In the genomic region with DNA sequence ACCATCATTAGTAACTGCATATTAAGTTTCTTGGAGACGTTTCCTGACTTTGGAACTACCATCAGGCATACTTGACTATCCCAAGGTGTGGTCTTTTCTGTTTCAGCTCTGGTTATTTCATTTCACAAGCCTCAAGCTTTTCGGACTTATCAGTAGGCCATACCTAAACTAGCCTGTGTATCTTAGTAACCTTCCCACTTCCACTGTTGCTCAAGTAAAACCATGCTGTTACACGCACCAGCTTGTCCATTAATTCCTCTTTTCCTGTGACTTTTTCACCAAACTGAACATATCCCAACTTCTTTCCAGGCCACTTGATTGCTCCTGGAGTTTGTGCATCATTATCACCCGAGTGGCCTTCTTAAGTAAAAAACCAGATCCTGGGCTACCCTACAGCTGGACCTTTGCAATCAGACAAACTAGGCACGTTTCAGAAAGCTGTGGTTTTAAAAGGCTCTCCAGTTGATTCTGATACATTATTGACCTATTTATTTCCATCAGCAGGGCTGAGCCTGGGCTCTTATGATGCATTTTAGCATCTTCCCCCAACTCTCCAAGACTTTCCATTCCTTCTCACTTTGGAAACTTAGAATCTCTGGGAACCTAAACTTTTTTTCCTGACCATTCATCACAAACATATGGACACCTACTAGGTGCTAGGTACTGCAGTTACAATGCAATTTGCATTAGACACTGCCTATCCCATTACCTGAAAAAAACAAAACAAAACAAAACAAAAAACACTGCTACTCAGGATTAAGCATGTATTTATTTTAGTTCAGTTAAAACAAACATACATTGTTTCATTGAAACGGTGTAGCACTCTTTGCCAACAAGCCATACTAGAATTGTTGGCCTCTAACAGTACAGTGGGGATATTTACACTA, we compare ENCODE assay signal across 1 cellular context.
TF ChIP-seq lines count a peak whose summit lies in the region.

No MANE protein-coding gene starts in this region.

TF ChIP-seq in K562, 482 proteins besides CTCF, POLR2A, EP300 and RAD21 (continued from another document and continues in another):
- peak; percentile 58 for TF ChIP-seq RBFOX2 (IDR thresholded peaks at IDR 0.05; ENCODE audit: low read depth, low read length)
- no peak for TF ChIP-seq PURB (CRISPR knock-in tag; IDR thresholded peaks at IDR 0.05; ENCODE audit: low read depth)
- peak; percentile 83; the same call in 1 of the 2 replicates for TF ChIP-seq ZNF655 (CRISPR knock-in tag; IDR thresholded peaks at IDR 0.05)
- TF ChIP-seq POLR2AphosphoS5 (IDR thresholded peaks at IDR 0.05; ENCODE audit: control insufficient read depth, insufficient read depth, low read depth, low read length), result peak; percentile 66
- TF ChIP-seq ZBTB11 (CRISPR knock-in tag; IDR thresholded peaks at IDR 0.05), result peak in 1 of 3 experiments; percentile 27; a peak in 1 of 6 replicates
- peak; percentile 57 for TF ChIP-seq SMAD1 (IDR thresholded peaks at IDR 0.05; ENCODE audit: low read depth, low read length, partially characterized antibody)
- peak; percentile 51 for TF ChIP-seq ZNF436 (CRISPR knock-in tag; IDR thresholded peaks at IDR 0.05)
- no peak for TF ChIP-seq MEF2A (IDR thresholded peaks at IDR 0.05; ENCODE audit: control insufficient read depth, low read depth, low read length)
- peak; percentile 92 for TF ChIP-seq ZNF717 (CRISPR knock-in tag; IDR thresholded peaks at IDR 0.05)
- peak; percentile 56; the same call in 1 of the 2 replicates for TF ChIP-seq OTX1 (CRISPR knock-in tag; IDR thresholded peaks at IDR 0.05)
- peak; percentile 30; the same call in 1 of the 2 replicates for TF ChIP-seq L3MBTL2 (IDR thresholded peaks at IDR 0.05)
- TF ChIP-seq MTA3 (IDR thresholded peaks at IDR 0.05; ENCODE audit: borderline replicate concordance), result no peak
- TF ChIP-seq RBM15 (IDR thresholded peaks at IDR 0.05; ENCODE audit: insufficient read depth, low read length), result no peak
- TF ChIP-seq, protein P1, sequence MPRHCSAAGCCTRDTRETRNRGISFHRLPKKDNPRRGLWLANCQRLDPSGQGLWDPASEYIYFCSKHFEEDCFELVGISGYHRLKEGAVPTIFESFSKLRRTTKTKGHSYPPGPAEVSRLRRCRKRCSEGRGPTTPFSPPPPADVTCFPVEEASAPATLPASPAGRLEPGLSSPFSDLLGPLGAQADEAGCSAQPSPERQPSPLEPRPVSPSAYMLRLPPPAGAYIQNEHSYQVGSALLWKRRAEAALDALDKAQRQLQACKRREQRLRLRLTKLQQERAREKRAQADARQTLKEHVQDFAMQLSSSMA (CRISPR knock-in tag; IDR thresholded peaks at IDR 0.05), result peak; percentile 74; the same call in 1 of the 2 replicates
- TF ChIP-seq THRAP3 (IDR thresholded peaks at IDR 0.05; ENCODE audit: borderline replicate concordance), result peak; percentile 71
- TF ChIP-seq, protein P2, sequence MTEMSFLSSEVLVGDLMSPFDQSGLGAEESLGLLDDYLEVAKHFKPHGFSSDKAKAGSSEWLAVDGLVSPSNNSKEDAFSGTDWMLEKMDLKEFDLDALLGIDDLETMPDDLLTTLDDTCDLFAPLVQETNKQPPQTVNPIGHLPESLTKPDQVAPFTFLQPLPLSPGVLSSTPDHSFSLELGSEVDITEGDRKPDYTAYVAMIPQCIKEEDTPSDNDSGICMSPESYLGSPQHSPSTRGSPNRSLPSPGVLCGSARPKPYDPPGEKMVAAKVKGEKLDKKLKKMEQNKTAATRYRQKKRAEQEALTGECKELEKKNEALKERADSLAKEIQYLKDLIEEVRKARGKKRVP (CRISPR knock-in tag; IDR thresholded peaks at IDR 0.05), result peak; percentile 42; the same call in 1 of the 2 replicates
- TF ChIP-seq NR2F6 (CRISPR knock-in tag; IDR thresholded peaks at IDR 0.05), result peak; percentile 89
- TF ChIP-seq HMBOX1 (IDR thresholded peaks at IDR 0.05), result peak; percentile 58
- no peak for TF ChIP-seq ZNF23 (CRISPR knock-in tag; IDR thresholded peaks at IDR 0.05)
- TF ChIP-seq RNF2 (IDR thresholded peaks at IDR 0.05), result no peak
- peak; percentile 74; the same call in 1 of the 2 replicates for TF ChIP-seq ZNF696 (CRISPR knock-in tag; conservative IDR thresholded peaks at IDR 0.05)
- TF ChIP-seq PATZ1 (CRISPR knock-in tag; IDR thresholded peaks at IDR 0.05; ENCODE audit: borderline replicate concordance), result peak; percentile 93; the same call in 1 of the 2 replicates
- TF ChIP-seq SOX6 (IDR thresholded peaks at IDR 0.05), result peak; percentile 26; the same call in 1 of the 2 replicates
- TF ChIP-seq, protein P3, sequence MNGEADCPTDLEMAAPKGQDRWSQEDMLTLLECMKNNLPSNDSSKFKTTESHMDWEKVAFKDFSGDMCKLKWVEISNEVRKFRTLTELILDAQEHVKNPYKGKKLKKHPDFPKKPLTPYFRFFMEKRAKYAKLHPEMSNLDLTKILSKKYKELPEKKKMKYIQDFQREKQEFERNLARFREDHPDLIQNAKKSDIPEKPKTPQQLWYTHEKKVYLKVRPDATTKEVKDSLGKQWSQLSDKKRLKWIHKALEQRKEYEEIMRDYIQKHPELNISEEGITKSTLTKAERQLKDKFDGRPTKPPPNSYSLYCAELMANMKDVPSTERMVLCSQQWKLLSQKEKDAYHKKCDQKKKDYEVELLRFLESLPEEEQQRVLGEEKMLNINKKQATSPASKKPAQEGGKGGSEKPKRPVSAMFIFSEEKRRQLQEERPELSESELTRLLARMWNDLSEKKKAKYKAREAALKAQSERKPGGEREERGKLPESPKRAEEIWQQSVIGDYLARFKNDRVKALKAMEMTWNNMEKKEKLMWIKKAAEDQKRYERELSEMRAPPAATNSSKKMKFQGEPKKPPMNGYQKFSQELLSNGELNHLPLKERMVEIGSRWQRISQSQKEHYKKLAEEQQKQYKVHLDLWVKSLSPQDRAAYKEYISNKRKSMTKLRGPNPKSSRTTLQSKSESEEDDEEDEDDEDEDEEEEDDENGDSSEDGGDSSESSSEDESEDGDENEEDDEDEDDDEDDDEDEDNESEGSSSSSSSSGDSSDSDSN (IDR thresholded peaks at IDR 0.05; ENCODE audit: borderline replicate concordance in 1 of 2, low read depth in 2 of 2, low read length in 2 of 2), result no peak
- TF ChIP-seq CREB5 (CRISPR knock-in tag; IDR thresholded peaks at IDR 0.05), result peak; percentile 74; the same call in 1 of the 2 replicates
- peak; percentile 30; the same call in 1 of the 2 replicates for TF ChIP-seq ZNF518B (CRISPR knock-in tag; IDR thresholded peaks at IDR 0.05)
- TF ChIP-seq PHTF2 (CRISPR knock-in tag; IDR thresholded peaks at IDR 0.05), result 0 out of 2 replicates have a peak, but pooled peaks have one; percentile 1
- TF ChIP-seq HMG20A (CRISPR knock-in tag; conservative IDR thresholded peaks at IDR 0.05), result peak; percentile 10; the same call in 1 of the 2 replicates
- peak; percentile 88 for TF ChIP-seq HMG20B (CRISPR knock-in tag; IDR thresholded peaks at IDR 0.05)
- TF ChIP-seq GABPB1 (CRISPR knock-in tag; IDR thresholded peaks at IDR 0.05), result no peak
- TF ChIP-seq, protein P4, sequence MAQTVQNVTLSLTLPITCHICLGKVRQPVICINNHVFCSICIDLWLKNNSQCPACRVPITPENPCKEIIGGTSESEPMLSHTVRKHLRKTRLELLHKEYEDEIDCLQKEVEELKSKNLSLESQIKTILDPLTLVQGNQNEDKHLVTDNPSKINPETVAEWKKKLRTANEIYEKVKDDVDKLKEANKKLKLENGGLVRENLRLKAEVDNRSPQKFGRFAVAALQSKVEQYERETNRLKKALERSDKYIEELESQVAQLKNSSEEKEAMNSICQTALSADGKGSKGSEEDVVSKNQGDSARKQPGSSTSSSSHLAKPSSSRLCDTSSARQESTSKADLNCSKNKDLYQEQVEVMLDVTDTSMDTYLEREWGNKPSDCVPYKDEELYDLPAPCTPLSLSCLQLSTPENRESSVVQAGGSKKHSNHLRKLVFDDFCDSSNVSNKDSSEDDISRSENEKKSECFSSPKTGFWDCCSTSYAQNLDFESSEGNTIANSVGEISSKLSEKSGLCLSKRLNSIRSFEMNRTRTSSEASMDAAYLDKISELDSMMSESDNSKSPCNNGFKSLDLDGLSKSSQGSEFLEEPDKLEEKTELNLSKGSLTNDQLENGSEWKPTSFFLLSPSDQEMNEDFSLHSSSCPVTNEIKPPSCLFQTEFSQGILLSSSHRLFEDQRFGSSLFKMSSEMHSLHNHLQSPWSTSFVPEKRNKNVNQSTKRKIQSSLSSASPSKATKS (CRISPR knock-in tag; IDR thresholded peaks at IDR 0.05), result peak; percentile 68; the same call in 1 of the 2 replicates
- TF ChIP-seq FOXK1 (CRISPR knock-in tag; IDR thresholded peaks at IDR 0.05; ENCODE audit: borderline replicate concordance), result no peak
